In the genomic region with DNA sequence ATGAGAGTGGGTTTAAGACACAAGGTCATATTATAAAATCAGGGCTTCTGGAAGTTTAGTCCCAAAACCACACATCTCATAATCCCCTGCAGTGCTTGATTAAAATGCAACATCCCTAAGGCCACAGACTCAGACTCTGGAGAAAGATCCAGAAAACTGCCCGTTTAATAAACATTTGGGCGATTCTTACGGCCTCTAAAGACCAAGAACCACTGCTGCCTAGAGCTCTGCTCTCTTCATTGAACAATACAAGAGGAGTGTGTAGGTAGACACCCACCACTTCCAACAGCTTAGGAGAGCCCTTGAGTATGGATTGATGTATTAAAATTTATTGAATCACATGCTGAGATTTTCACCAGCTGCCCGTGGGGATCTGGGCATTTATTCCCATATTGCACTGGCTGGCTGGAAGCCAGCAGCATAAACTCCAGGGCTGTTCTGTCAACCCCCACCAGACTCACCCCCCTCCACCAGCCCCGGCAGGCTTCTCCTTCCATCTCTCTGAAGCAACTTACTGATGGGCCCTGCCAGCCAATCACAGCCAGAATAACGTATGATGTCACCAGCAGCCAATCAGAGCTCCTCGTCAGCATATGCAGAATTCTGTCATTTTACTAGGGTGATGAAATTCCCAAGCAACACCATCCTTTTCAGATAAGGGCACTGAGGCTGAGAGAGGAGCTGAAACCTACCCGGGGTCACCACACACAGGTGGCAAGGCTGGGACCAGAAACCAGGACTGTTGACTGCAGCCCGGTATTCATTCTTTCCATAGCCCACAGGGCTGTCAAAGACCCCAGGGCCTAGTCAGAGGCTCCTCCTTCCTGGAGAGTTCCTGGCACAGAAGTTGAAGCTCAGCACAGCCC, we compare ENCODE assay signal across 8 cellular contexts. TPM values are rescaled to one million over a fixed set of nuclear protein-coding genes. Genes with fewer than 3 reads are reported as not detected.
DNase-seq lines count a peak whose midpoint lies in the region; ATAC-seq and TF ChIP-seq lines count a peak whose summit lies in the region.

No MANE protein-coding gene starts in this region.

- no peaks in the 10 kb centered on the region for H3K9me3 ChIP-seq in A673 (ENCODE audit: low read depth, low read length, poor library complexity, severe bottlenecking)
- no peaks in the 10 kb centered on the region for H3K9me3 ChIP-seq in skeletal muscle satellite cell (replicated peaks; ENCODE audit: low read length)

- H3K27me3 ChIP-seq in A673 (replicated peaks; ENCODE audit: insufficient read depth, low read depth, low read length, poor library complexity) (no peaks in the 10 kb centered on the region), skeletal muscle satellite cell (ENCODE audit: control insufficient read depth, insufficient read depth, low read length) (peaks cover 6% of the 10 kb centered on the region)

- no peak for ATAC-seq in HG02759 (IDR thresholded peaks at IDR 0.05; ENCODE audit: unreplicated experiment)
- ATAC-seq in GM19324 (IDR thresholded peaks at IDR 0.05; ENCODE audit: low FRiP score, unreplicated experiment) = no peak

- in situ Hi-C loops in GM13976 (cut with MboI; ENCODE audit: low sequenced_read_pairs, unreplicated experiment) = no loop called here

- no peak for TF ChIP-seq CTCF in A673 (conservative IDR thresholded peaks at IDR 0.05; ENCODE audit: low read depth, low read length)
- no peak for TF ChIP-seq CTCF in GM13976 (IDR thresholded peaks at IDR 0.05; ENCODE audit: borderline replicate concordance, control extremely low read depth, extremely low read depth, insufficient read depth, missing control alignments)

- H3K36me3 ChIP-seq in A673 (ENCODE audit: insufficient read depth, low read length, poor library complexity, severe bottlenecking) = no peaks in the 10 kb centered on the region
- no peaks in the 10 kb centered on the region for H3K36me3 ChIP-seq in skeletal muscle satellite cell (ENCODE audit: insufficient read depth, low read length)

- peak overlapping the region; percentile 99 for H3K27ac ChIP-seq in A673 (ENCODE audit: low read depth, low read length, poor library complexity, severe bottlenecking)

- POLR2A ChIA-PET in A673 (lab: Charles Lee; ENCODE audit: low non-redundant PET) = interaction anchor here (0.6 to 1.3 kb wide), 11 partner anchors 9 to 174 kb away, joined by 3 to 28 read pairs (median 5); a partner anchor contains a TSS

- peaks cover 41% of the 10 kb centered on the region for H3K4me1 ChIP-seq in A673 (ENCODE audit: insufficient read depth, low read length, poor library complexity, severe bottlenecking)
- peaks cover 14% of the 10 kb centered on the region for H3K4me1 ChIP-seq in skeletal muscle satellite cell (ENCODE audit: control insufficient read depth, insufficient read depth, low read length)

- H3K4me3 ChIP-seq in A673 (ENCODE audit: low read depth, low read length, poor library complexity, severe bottlenecking) = peak overlapping the region; percentile 11
- H3K4me3 ChIP-seq in skeletal muscle satellite cell (ENCODE audit: low read length) = no peak overlapping the region

- intact Hi-C loops in A673 (cut with micrococcal nuclease; ENCODE audit: unreplicated experiment) = loop anchor here (1.0 kb wide), 1 partner anchor 152 kb away; no protein-coding TSS in a partner anchor

- DNase-seq in A673 (ENCODE audit: low spot score) (peak; percentile 98), GM13976 (ENCODE audit: low spot score) (peak; percentile 47), NCI-H2196 treated with DMSO at 0.1 percent for 48 hours (lab: John Stamatoyannopoulos, UW; ENCODE audit: unreplicated experiment) (peak; percentile 74), astrocyte of the hippocampus (ENCODE audit: low read depth, low spot score) (peak; percentile 82), hypothalamus (lab: John Stamatoyannopoulos, UW) (peak in 49 of 51 donors; percentile 45 to 96 (median 83))

- H3K4me2 ChIP-seq in skeletal muscle satellite cell (ENCODE audit: low read length) = peak overlapping the region; percentile 25

- CTCF ChIA-PET in A673 (lab: Charles Lee) = interaction anchor here (2.8 to 7.4 kb wide), 3 partner anchors 52 to 158 kb away, joined by 11 to 157 read pairs (median 17); no protein-coding TSS in a partner anchor

- TSS peak; percentile 99 for BruUV-seq in A673 (replicated peaks; lab: Mats Ljungman, UMichigan)

- peak overlapping the region; percentile 11 for H3K9ac ChIP-seq in skeletal muscle satellite cell (ENCODE audit: low read depth, low read length)

RNA-seq across cellular contexts. Expression of a gene that starts 0.7 kb away (rescaled TPM):
- 5.3 and 8.6 TPM in 2 replicates for total RNA-seq in A673 (2021)
- total RNA-seq in skeletal muscle satellite cell (2012; rRNA removed) = 3.1 and 6.6 TPM in 2 replicates

RNA-seq across cellular contexts. Expression of a gene that starts 18.0 kb away (rescaled TPM):
- 2,291 and 2,484 TPM in 2 replicates for total RNA-seq in A673 (2021)
- total RNA-seq in skeletal muscle satellite cell (2012; rRNA removed) = 1,132 and 1,151 TPM in 2 replicates

RNA-seq across cellular contexts. Expression of a gene that starts 32.0 kb away (rescaled TPM):
- total RNA-seq in A673 (2021) = 21.9 and 26.9 TPM in 2 replicates
- total RNA-seq in skeletal muscle satellite cell (2012; rRNA removed) = 6.6 and 56.8 TPM in 2 replicates

RNA-seq across cellular contexts. Expression of a gene that starts 58.1 kb away (rescaled TPM):
- 23.3 and 28.1 TPM in 2 replicates for total RNA-seq in A673 (2021)
- 88.2 and 105 TPM in 2 replicates for total RNA-seq in skeletal muscle satellite cell (2012; rRNA removed)

Comparison
In these comparisons a context has a peak if more than half of its experiments do, and no peak if none do; other contexts are left out.
1. DNase-seq: peak in every context shown above with its lines; median percentile 98 in A673; 83 in hypothalamus; 82 in astrocyte of the hippocampus; 74 in NCI-H2196 treated with DMSO at 0.1 percent for 48 hours; 47 in GM13976.